9 cellular contexts compared by ENCODE assay signal in genomic region chr7:127782550-127783266, GRCh38.
DNase-seq lines count a peak whose midpoint lies in the region; ATAC-seq and TF ChIP-seq lines count a peak whose summit lies in the region.
"Had no signal": no experiment of that assay in that cellular context is flagged by ENCODE, and none has a peak within 500 bp of the region (broad histone marks: within the 10 kb centered on the region; RNA-seq: fewer than 3 reads in every experiment).

No MANE protein-coding gene starts in this region.

- intact Hi-C loops in A673 (cut with micrococcal nuclease; ENCODE audit: unreplicated experiment): no loop called here

- TF ChIP-seq CTCF in GM10248 (IDR thresholded peaks at IDR 0.05; ENCODE audit: control extremely low read depth, extremely low read depth, low read depth, missing control alignments) (no peak), progenitor cell of endocrine pancreas (IDR thresholded peaks at IDR 0.05; ENCODE audit: unreplicated experiment) (no peak), A673 (conservative IDR thresholded peaks at IDR 0.05; ENCODE audit: low read depth, low read length) (no peak)

- no TSS peak for BruUV-seq in A673 (replicated peaks; lab: Mats Ljungman, UMichigan)

- H3K27me3 ChIP-seq in A673 (replicated peaks; ENCODE audit: insufficient read depth, low read depth, low read length, poor library complexity): no peaks in the 10 kb centered on the region

- H3K4me1 ChIP-seq in A673 (ENCODE audit: insufficient read depth, low read length, poor library complexity, severe bottlenecking): peaks cover 32% of the 10 kb centered on the region

- H3K27me3 Mint-ChIP-seq in progenitor cell of endocrine pancreas: no peaks in the 10 kb centered on the region

- in situ Hi-C loops in G401 (cut with HindIII; ENCODE audit: low sequenced_read_pairs): no loop called here

- H3K4me3 Mint-ChIP-seq in progenitor cell of endocrine pancreas (ENCODE audit: low read depth): no peak overlapping the region

- DNase-seq in GM10248 (ENCODE audit: extremely low spot score) (peak; percentile 18), fibroblast of peridontal ligament (ENCODE audit: extremely low read depth) (peak; percentile 52), progenitor cell of endocrine pancreas (ENCODE audit: low spot score, unreplicated experiment) (no peak), COR-L47 (lab: John Stamatoyannopoulos, UW) (no peak), G401 (ENCODE audit: low spot score) (no peak), A673 (ENCODE audit: low spot score) (no peak)

- H3K36me3 ChIP-seq in A673 (ENCODE audit: insufficient read depth, low read length, poor library complexity, severe bottlenecking): no peaks in the 10 kb centered on the region

- H3K27ac ChIP-seq in A673 (ENCODE audit: low read depth, low read length, poor library complexity, severe bottlenecking): no peak overlapping the region

- CTCF ChIA-PET in GM10248 (lab: Yijun Ruan, JAX) (interaction anchor here (1.2 to 6.0 kb wide), 3 partner anchors 8 to 14 kb away, joined by 3 to 51 read pairs (median 3); no protein-coding TSS in a partner anchor), A673 (lab: Charles Lee) (no interaction called here)

- peak; percentile 79 for ATAC-seq in GM21576 (IDR thresholded peaks at IDR 0.05; ENCODE audit: unreplicated experiment)
- ATAC-seq in HG03575 (IDR thresholded peaks at IDR 0.05; ENCODE audit: extremely low read depth, insufficient number of reproducible peaks, low FRiP score, unreplicated experiment): peak; percentile 76

- POLR2A ChIA-PET in GM10248 (lab: Yijun Ruan, JAX): no interaction called here
- POLR2A ChIA-PET in A673 (lab: Charles Lee; ENCODE audit: low non-redundant PET): interaction anchor here (0.6 kb wide), 1 partner anchor 12 kb away, joined by 4 read pairs; no protein-coding TSS in a partner anchor

- peaks cover 9% of the 10 kb centered on the region for H3K36me3 Mint-ChIP-seq in progenitor cell of endocrine pancreas (ENCODE audit: insufficient read depth)

- H3K27ac Mint-ChIP-seq in progenitor cell of endocrine pancreas: no peak overlapping the region

- H3K4me1 Mint-ChIP-seq in progenitor cell of endocrine pancreas (ENCODE audit: low read depth): peaks cover 6% of the 10 kb centered on the region

- no peak overlapping the region for H3K4me3 ChIP-seq in A673 (ENCODE audit: low read depth, low read length, poor library complexity, severe bottlenecking)
- H3K4me3 ChIP-seq: skin epidermis had no signal

- no peaks in the 10 kb centered on the region for H3K9me3 Mint-ChIP-seq in progenitor cell of endocrine pancreas (ENCODE audit: low read depth)

- H3K9me3 ChIP-seq in A673 (ENCODE audit: low read depth, low read length, poor library complexity, severe bottlenecking): no peaks in the 10 kb centered on the region

Comparison
In these comparisons a context has a peak if more than half of its experiments do, and no peak if none do; other contexts are left out.
1. DNase-seq: peak in GM10248 (single experiment) and fibroblast of peridontal ligament (single experiment); none in progenitor cell of endocrine pancreas (single experiment), COR-L47 (single experiment), G401 (single experiment) and A673 (single experiment).